ENCODE assay signal across 24 cellular contexts in genomic region chr16:10156111-10156510, GRCh38. TPM values are rescaled to one million over a fixed set of nuclear protein-coding genes. Genes with fewer than 3 reads are reported as not detected.
DNase-seq lines count a peak whose midpoint lies in the region; FAIRE-seq and TF ChIP-seq lines count a peak whose summit lies in the region.
"Had no signal": no experiment of that assay in that cellular context is flagged by ENCODE, and none has a peak within 500 bp of the region (broad histone marks: within the 10 kb centered on the region; RNA-seq: fewer than 3 reads in every experiment).

No MANE protein-coding gene starts in this region.

- H3K4me3 ChIP-seq in AG10803 (ENCODE audit: low read length) = no peak overlapping the region
- no peak overlapping the region for H3K4me3 ChIP-seq in astrocyte (ENCODE audit: insufficient read depth, low read depth, low read length)
- H3K4me3 ChIP-seq: BLaER1, GM12878, GM23338 had no signal

- no peak overlapping the region for H2AFZ ChIP-seq in astrocyte (ENCODE audit: low read depth, low read length)
- H2AFZ ChIP-seq: GM23338 had no signal

- H3K4me2 ChIP-seq in astrocyte (ENCODE audit: low read length) = no peak overlapping the region
- H3K4me2 ChIP-seq: BLaER1, GM23338 had no signal

- H4K20me1 ChIP-seq in astrocyte (ENCODE audit: insufficient read depth, low read length) = no peaks in the 10 kb centered on the region
- H4K20me1 ChIP-seq: BLaER1 had no signal

- H3K27ac Mint-ChIP-seq in HFFc6 = no peak overlapping the region
- H3K27ac Mint-ChIP-seq in astrocyte (ENCODE audit: unreplicated experiment) = no peak overlapping the region
- H3K27ac Mint-ChIP-seq: CD14-positive monocyte; CD4-positive, alpha-beta memory T cell; GM23338 had no signal

- no peak overlapping the region for H3K4me3 Mint-ChIP-seq in HFFc6
- H3K4me3 Mint-ChIP-seq in astrocyte (ENCODE audit: unreplicated experiment) = no peak overlapping the region
- H3K4me3 Mint-ChIP-seq: CD14-positive monocyte; CD4-positive, alpha-beta memory T cell; GM23338; IgD-negative memory B cell had no signal

- no peaks in the 10 kb centered on the region for H3K9me3 ChIP-seq in astrocyte (ENCODE audit: insufficient read depth, low read depth, low read length)

- no peaks in the 10 kb centered on the region for H3K36me3 ChIP-seq in astrocyte (ENCODE audit: insufficient read depth, low read length)
- H3K36me3 ChIP-seq: BLaER1 had no signal

- DNase-seq in AG10803 (ENCODE audit: low read depth) = peak; percentile 86
- DNase-seq in EH (ENCODE audit: low read depth) = peak; percentile 62
- peak; percentile 74 for DNase-seq in HFFc6
- DNase-seq in astrocyte (ENCODE audit: low read depth) = peak; percentile 41
- DNase-seq in SIG-M5 (lab: John Stamatoyannopoulos, UW) = no peak
- DNase-seq in COR-L47 (lab: John Stamatoyannopoulos, UW) = no peak
- DNase-seq in NCI-H187 (lab: John Stamatoyannopoulos, UW) = no peak
- no peak for DNase-seq in NCI-H1417 (lab: John Stamatoyannopoulos, UW)
- DNase-seq: 8988T; AML-193; Calu3; CD4-positive, alpha-beta memory T cell; DMS79 treated with DMSO at 0.1 percent for 48 hours; GDM1; Karpas-422; KBM-7 had no signal

- H3K36me3 Mint-ChIP-seq in HFFc6 (ENCODE audit: low read depth) = no peaks in the 10 kb centered on the region
- no peaks in the 10 kb centered on the region for H3K36me3 Mint-ChIP-seq in astrocyte (ENCODE audit: low read depth, unreplicated experiment)
- H3K36me3 Mint-ChIP-seq: CD14-positive monocyte; CD4-positive, alpha-beta memory T cell; IgD-negative memory B cell had no signal

- no peaks in the 10 kb centered on the region for H3K79me2 ChIP-seq in astrocyte (ENCODE audit: insufficient read depth, low read length)

- TF ChIP-seq CTCF in AG10803 (conservative IDR thresholded peaks at IDR 0.05; ENCODE audit: low read length) = no peak
- TF ChIP-seq CTCF in HFFc6 (IDR thresholded peaks at IDR 0.05) = no peak
- no peak for TF ChIP-seq CTCF in astrocyte (IDR thresholded peaks at IDR 0.05; ENCODE audit: insufficient read depth, low read depth, low read length)

- H3K4me1 Mint-ChIP-seq in HFFc6 (ENCODE audit: low read depth) (peaks cover 19% of the 10 kb centered on the region), astrocyte (ENCODE audit: low read depth, unreplicated experiment) (peaks cover 5% of the 10 kb centered on the region)
- H3K4me1 Mint-ChIP-seq: CD14-positive monocyte; CD4-positive, alpha-beta memory T cell; IgD-negative memory B cell had no signal

- H3K4me1 ChIP-seq in astrocyte (ENCODE audit: insufficient read depth, low read length) = no peaks in the 10 kb centered on the region

- H3K9me3 Mint-ChIP-seq in HFFc6 (no peaks in the 10 kb centered on the region), astrocyte (ENCODE audit: unreplicated experiment) (peaks cover 2% of the 10 kb centered on the region)
- H3K9me3 Mint-ChIP-seq: GM23338 had no signal

- H3K27ac ChIP-seq in astrocyte (ENCODE audit: low read depth, low read length) = no peak overlapping the region
- H3K27ac ChIP-seq: BLaER1 had no signal

- FAIRE-seq in astrocyte (lab: Jason Lieb, UNC) = no peak
- FAIRE-seq: GM12878, GM19239, H54 had no signal

- no peak overlapping the region for H3K9ac ChIP-seq in astrocyte (ENCODE audit: low read length)
- H3K9ac ChIP-seq: BLaER1 had no signal

- H3K27me3 Mint-ChIP-seq in HFFc6 (ENCODE audit: insufficient read depth) (peaks cover 26% of the 10 kb centered on the region), astrocyte (ENCODE audit: low read depth, unreplicated experiment) (peaks cover 12% of the 10 kb centered on the region)

- H3K27me3 ChIP-seq in astrocyte (ENCODE audit: insufficient read depth, low read length) = no peaks in the 10 kb centered on the region
- H3K27me3 ChIP-seq: BLaER1 had no signal

RNA-seq across cellular contexts. Expression of gene GRIN2A, which starts 26.1 kb away (rescaled TPM):
- total RNA-seq in HFFc6 (2021; fragmentation: NEBNext Ultra II Directional; extraction: Animal tissue kit (Norgen Biotek cat#: 25700)) = under 1 TPM in 5 of 6 experiments, not detected in 1; 0.02 to 0.18 (median 0.08) TPM
- total RNA-seq in astrocyte = 0.53 and 0.68 TPM in 2 replicates
- total RNA-seq: CD4-positive, alpha-beta memory T cell; HepG2 had no signal

Comparison
In these comparisons a context has a peak if more than half of its experiments do, and no peak if none do; other contexts are left out.
1. DNase-seq: peak in AG10803 (single experiment), EH (single experiment), HFFc6 (single experiment) and astrocyte (single experiment); none in SIG-M5 (single experiment), COR-L47 (single experiment), NCI-H187 (0 of 2) and NCI-H1417 (0 of 3).